Comparison of ENCODE assay signal across 26 cellular contexts in the genomic region with DNA sequence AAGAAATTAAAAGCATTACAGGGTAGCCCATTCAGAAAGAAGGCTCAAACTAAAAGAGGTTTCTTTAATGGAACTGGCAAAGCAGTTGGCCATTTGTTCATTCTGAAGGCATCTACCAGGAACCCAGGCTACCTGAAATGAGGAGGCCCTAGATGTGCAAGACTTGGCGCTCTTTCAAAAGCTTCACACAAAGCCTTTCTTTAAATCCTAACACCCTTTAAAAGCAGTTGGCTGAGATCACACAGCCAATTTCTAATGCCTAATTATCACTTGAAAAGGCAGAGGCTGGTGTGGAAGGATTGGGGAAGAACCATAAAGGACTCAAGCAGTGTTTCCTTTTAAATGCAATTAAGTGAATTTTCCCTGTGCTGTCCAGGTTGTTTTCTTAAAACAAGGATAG.
DNase-seq lines count a peak whose midpoint lies in the region; ATAC-seq lines count a peak whose summit lies in the region.
"Had no signal": no experiment of that assay in that cellular context is flagged by ENCODE, and none has a peak within 500 bp of the region (broad histone marks: within the 10 kb centered on the region; RNA-seq: fewer than 3 reads in every experiment).

No MANE protein-coding gene starts in this region.

- ATAC-seq in GM19452 (IDR thresholded peaks at IDR 0.05; ENCODE audit: unreplicated experiment), result no peak
- ATAC-seq: activated CD4-positive, alpha-beta T cell treated with anti-CD3 and anti-CD28 coated beads for 36 hours; activated CD8-positive, alpha-beta T cell treated with anti-CD3 and anti-CD28 coated beads, Interleukin-2, amount 10 ng/mL, durations not matched to agents 7 days and 5 days; foreskin keratinocyte; heart left ventricle; sciatic nerve had no signal

- peak; percentile 49 for DNase-seq in DMS 273 (lab: John Stamatoyannopoulos, UW; ENCODE audit: unreplicated experiment)
- DNase-seq in DMS 273 treated with DMSO at 0.1 percent for 48 hours (lab: John Stamatoyannopoulos, UW), result no peak
- peak; percentile 77 for DNase-seq in ELF-1 (ENCODE audit: low read depth, low spot score)
- DNase-seq in astrocyte of the hippocampus (ENCODE audit: low read depth, low spot score), result peak; percentile 4
- DNase-seq in iPS-NIHi7 (ENCODE audit: extremely low spot score), result peak; percentile 59
- DNase-seq in AG08396 (ENCODE audit: low spot score), result no peak
- DNase-seq in SIG-M5 (lab: John Stamatoyannopoulos, UW), result no peak
- DNase-seq: activated CD4-positive, alpha-beta T cell treated with anti-CD3 and anti-CD28 coated beads for 36 hours; activated CD8-positive, alpha-beta T cell treated with anti-CD3 and anti-CD28 coated beads, Interleukin-2, amount 10 ng/mL, durations not matched to agents 7 days and 5 days; activated T-cell treated with anti-CD3 and anti-CD28 coated beads for 4 hours; amniotic stem cell; DMS79 treated with DMSO at 0.1 percent for 48 hours; dorsolateral prefrontal cortex; esophagus squamous epithelium; foreskin keratinocyte; heart left ventricle; KBM-7; mammary epithelial cell; NCI-H1092; NCI-H1930; NCI-H446 treated with DMSO at 0.1 percent for 48 hours; Peyer's patch; SHP77; stimulated activated CD8-positive, alpha-beta memory T cell treated with anti-CD3 and anti-CD28 coated beads, Interleukin-4, amount 100 ng/mL, for 48 hours had no signal

Comparison
In these comparisons a context has a peak if more than half of its experiments do, and no peak if none do; other contexts are left out.
1. DNase-seq: peak in DMS 273 (single experiment), ELF-1 (single experiment), astrocyte of the hippocampus (single experiment) and iPS-NIHi7 (single experiment); none in DMS 273 treated with DMSO at 0.1 percent for 48 hours (single experiment), AG08396 (single experiment) and SIG-M5 (single experiment).